8 cellular contexts compared by ENCODE assay signal in genomic region chr5:75566710-75567309, GRCh38. TPM values are rescaled to one million over a fixed set of nuclear protein-coding genes. Genes with fewer than 3 reads are reported as not detected.
DNase-seq lines count a peak whose midpoint lies in the region; ATAC-seq, FAIRE-seq and TF ChIP-seq lines count a peak whose summit lies in the region.

No MANE protein-coding gene starts in this region.

- FAIRE-seq in HepG2 (lab: Jason Lieb, UNC) = no peak

- TF ChIP-seq CTCF in AG10803 (conservative IDR thresholded peaks at IDR 0.05; ENCODE audit: low read length) = no peak
- TF ChIP-seq CTCF in body of pancreas (IDR thresholded peaks at IDR 0.05) = no peak
- no peak for TF ChIP-seq CTCF in HepG2 (CRISPR knock-in tag; IDR thresholded peaks at IDR 0.05)

- no peak overlapping the region for H3K4me2 ChIP-seq in HepG2 (ENCODE audit: low read depth, low read length)

- TF ChIP-seq POLR2A in body of pancreas (IDR thresholded peaks at IDR 0.05) (no peak), HepG2 (IDR thresholded peaks at IDR 0.05; ENCODE audit: insufficient read depth in 1 of 2, low read depth in 2 of 2, low read length in 2 of 2) (no peak)

- H3K79me2 ChIP-seq in HepG2 (ENCODE audit: insufficient read depth, low read length) = no peaks in the 10 kb centered on the region

- POLR2A ChIA-PET in HepG2 (lab: Yijun Ruan, JAX) = no interaction called here

- H4K20me1 ChIP-seq in HepG2 (ENCODE audit: insufficient read depth, low read length) = no peaks in the 10 kb centered on the region

- DNase-seq in AG10803 (ENCODE audit: low read depth) (peak; percentile 89), SIG-M5 treated with dmso at 0.1 percent for 504 hours (lab: John Stamatoyannopoulos, UW; ENCODE audit: unreplicated experiment) (peak; percentile 94), body of pancreas (peak in 1 of 4 donors; percentile 13), HepG2 (ENCODE audit: low spot score) (peak; percentile 36), posterior cingulate gyrus (no peak)
- DNase-seq in stimulated activated CD8-positive, alpha-beta memory T cell treated with anti-CD3 and anti-CD28 coated beads, Interleukin-7, amount 100 ng/mL, for 48 hours (ENCODE audit: extremely low read depth in 1 of 2, low read depth in 1 of 2) = peak; percentile 8 to 43

- H3K9ac ChIP-seq in HepG2 (ENCODE audit: insufficient read depth, low read depth, low read length) = no peak overlapping the region

- ATAC-seq in GM19043 (IDR thresholded peaks at IDR 0.05; ENCODE audit: low read depth, unreplicated experiment) = peak; percentile 78
- ATAC-seq in HG03280 (IDR thresholded peaks at IDR 0.05; ENCODE audit: unreplicated experiment) = peak; percentile 81
- peak; percentile 85 for ATAC-seq in body of pancreas
- ATAC-seq in HepG2 = no peak

- no peak for TF ChIP-seq RAD21 in HepG2 (CRISPR knock-in tag; IDR thresholded peaks at IDR 0.05)

- CTCF ChIA-PET in HepG2 (lab: Yijun Ruan, JAX; ENCODE audit: low intra/inter-chr PET ratio, low total read pairs) = no interaction called here

- H3K27ac ChIP-seq in body of pancreas (peak overlapping the region in 2 of 4 donors; percentile 38 to 46), HepG2 (ENCODE audit: extremely low read length, insufficient read depth, low read length) (no peak overlapping the region)

- H3K36me3 ChIP-seq in body of pancreas (replicated peaks in 1 of 2; ENCODE audit: insufficient read depth in 1 of 2, low read depth in 2 of 2) (no peaks in the 10 kb centered on the region), HepG2 (replicated peaks in 1 of 2; ENCODE audit: control insufficient read depth in 1 of 2, insufficient read depth in 2 of 2, low read length in 2 of 2) (peaks cover 0 to 9% of the 10 kb centered on the region in 2 experiments; a peak in 2 of 5 replicates)

- TF ChIP-seq EP300 in HepG2 (IDR thresholded peaks at IDR 0.05; ENCODE audit: low read depth in 2 of 2, low read length in 2 of 2) = no peak
- no peak for TF ChIP-seq EP300 in HepG2 (CRISPR knock-in tag; IDR thresholded peaks at IDR 0.05; ENCODE audit: borderline replicate concordance)

- intact Hi-C loops in body of pancreas (cut with DNase I) = no loop called here
- intact Hi-C loops in HepG2 (cut with micrococcal nuclease; ENCODE audit: unreplicated experiment) = no loop called here
- intact Hi-C loops in posterior cingulate gyrus (cut with DNase I) = no loop called here

- H3K4me3 ChIP-seq in AG10803 (ENCODE audit: low read length) (no peak overlapping the region), body of pancreas (no peak overlapping the region), HepG2 (replicated peaks in 1 of 3; ENCODE audit: insufficient read depth in 1 of 3, low read depth in 2 of 3, low read length in 3 of 3) (no peak overlapping the region)

- 70 to 77% methylated on average over 6 of the region's 6 CpGs for WGBS in body of pancreas, 2 donors
- WGBS in HepG2 (ENCODE audit: low lambda C conversion rate) = 96% methylated on average over 6 of the region's 6 CpGs

- BruUV-seq in HepG2 (replicated peaks; lab: Mats Ljungman, UMichigan) = no TSS peak

- H3K27me3 ChIP-seq in body of pancreas (no peaks in the 10 kb centered on the region), HepG2 (ENCODE audit: control insufficient read depth in 1 of 2, insufficient read depth in 2 of 2, low read length in 2 of 2) (no peaks in the 10 kb centered on the region)

- in situ Hi-C loops in HepG2 (cut with HindIII; ENCODE audit: extremely low pct_ligation_motif_present, low pct_unique_long_range_greater_than_20kb) = no loop called here

- H3K4me1 ChIP-seq in body of pancreas = peaks cover 19% of the 10 kb centered on the region
- no peaks in the 10 kb centered on the region for H3K4me1 ChIP-seq in HepG2 (ENCODE audit: insufficient read depth, low read length)

- H3K9me3 ChIP-seq in body of pancreas (no peaks in the 10 kb centered on the region), HepG2 (ENCODE audit: low read length) (no peaks in the 10 kb centered on the region; the same call in 1 of the 2 replicates)

- H2AFZ ChIP-seq in HepG2 (ENCODE audit: low read length) = no peak overlapping the region

TF ChIP-seq in HepG2, 621 proteins besides CTCF, POLR2A, EP300 and RAD21 (continues in another document):
- TF ChIP-seq DNMT1 (CRISPR knock-in tag; IDR thresholded peaks at IDR 0.05) = no peak

RNA-seq across cellular contexts. Expression of gene ANKDD1B, which starts 44.4 kb away (rescaled TPM):
- total RNA-seq in body of pancreas (under 1 TPM in 1 of 2 donors, not detected in 1; 0.52 TPM), HepG2 (2016; rRNA removed; fragmentation: Illumina TruSeq; extraction: Trizol) (0.14 and 0.27 TPM in 2 replicates)
- total RNA-seq in HepG2 (2016; cell fraction: cytosol; rRNA removed; fragmentation: Illumina TruSeq; extraction: Trizol; ENCODE audit: low read depth) = 0.09 TPM in 1 of 2 replicates, not detected in the other
- 0.32 and 0.34 TPM in 2 replicates for total RNA-seq in HepG2 (2016; cell fraction: insoluble cytoplasmic fraction; rRNA removed; fragmentation: Illumina TruSeq; extraction: Trizol)
- total RNA-seq in HepG2 (2016; cell fraction: membrane; rRNA removed; fragmentation: Illumina TruSeq; extraction: Trizol) = 0.17 and 0.22 TPM in 2 replicates
- 0.47 and 1.2 TPM in 2 replicates for total RNA-seq in HepG2 (2016; cell fraction: nucleus; rRNA removed; fragmentation: Illumina TruSeq; extraction: Trizol)
- polyA plus RNA-seq in HepG2 (2011; rRNA removed) = 0.12 and 0.16 TPM in 2 replicates
- 0.04 and 0.06 TPM in 2 replicates for polyA plus RNA-seq in HepG2 (2011; cell fraction: cytosol; rRNA removed)
- polyA plus RNA-seq in HepG2 (2011; cell fraction: nucleus; rRNA removed) = 0.43 and 0.56 TPM in 2 replicates
- polyA plus RNA-seq in HepG2 (2012) = 0.19 and 0.20 TPM in 2 replicates
- 0.06 and 0.08 TPM in 2 replicates for polyA plus RNA-seq in HepG2 (2016; cell fraction: cytosol; fragmentation: Illumina TruSeq; extraction: Trizol; ENCODE audit: low read depth)
- polyA plus RNA-seq in HepG2 (2016; cell fraction: insoluble cytoplasmic fraction; fragmentation: Illumina TruSeq; extraction: Trizol; ENCODE audit: low read depth) = 0.22 TPM in 1 of 2 replicates, not detected in the other
- 0.16 TPM in 1 of 2 replicates, not detected in the other for polyA plus RNA-seq in HepG2 (2016; cell fraction: membrane; fragmentation: Illumina TruSeq; extraction: Trizol; ENCODE audit: low read depth)
- polyA plus RNA-seq in HepG2 (2016; cell fraction: nucleus; fragmentation: Illumina TruSeq; extraction: Trizol; ENCODE audit: insufficient read depth, low read depth) = 0.33 TPM in 2 replicates
- not detected in 2 replicates for polyA minus RNA-seq in HepG2 (2011; rRNA and poly(A)+ RNA removed; ENCODE audit: low replicate concordance)
- polyA minus RNA-seq in HepG2 (2011; cell fraction: cytosol; rRNA and poly(A)+ RNA removed) = not detected in 2 replicates
- polyA minus RNA-seq in HepG2 (2011; cell fraction: nucleus; rRNA and poly(A)+ RNA removed) = 1.4 and 2.3 TPM in 2 replicates

RNA-seq across cellular contexts. Expression of gene POLK, which starts 55.1 kb away (rescaled TPM):
- total RNA-seq in body of pancreas = 10 to 100 TPM; 18.8 to 33.5 TPM
- 11.7 and 17.2 TPM in 2 replicates for total RNA-seq in HepG2 (2016; rRNA removed; fragmentation: Illumina TruSeq; extraction: Trizol)
- total RNA-seq in HepG2 (2016; cell fraction: cytosol; rRNA removed; fragmentation: Illumina TruSeq; extraction: Trizol; ENCODE audit: low read depth) = 1.6 and 2.7 TPM in 2 replicates
- 11.7 and 17.1 TPM in 2 replicates for total RNA-seq in HepG2 (2016; cell fraction: insoluble cytoplasmic fraction; rRNA removed; fragmentation: Illumina TruSeq; extraction: Trizol)
- 4.0 and 4.1 TPM in 2 replicates for total RNA-seq in HepG2 (2016; cell fraction: membrane; rRNA removed; fragmentation: Illumina TruSeq; extraction: Trizol)
- total RNA-seq in HepG2 (2016; cell fraction: nucleus; rRNA removed; fragmentation: Illumina TruSeq; extraction: Trizol) = 16.5 and 20.9 TPM in 2 replicates
- polyA plus RNA-seq in HepG2 (2011; rRNA removed) = 7.8 and 8.6 TPM in 2 replicates
- 2.6 and 3.4 TPM in 2 replicates for polyA plus RNA-seq in HepG2 (2011; cell fraction: cytosol; rRNA removed)
- polyA plus RNA-seq in HepG2 (2011; cell fraction: nucleus; rRNA removed) = 4.9 and 5.8 TPM in 2 replicates
- 5.9 and 6.9 TPM in 2 replicates for polyA plus RNA-seq in HepG2 (2012)
- polyA plus RNA-seq in HepG2 (2016; cell fraction: cytosol; fragmentation: Illumina TruSeq; extraction: Trizol; ENCODE audit: low read depth) = 0.16 TPM in 2 replicates
- 6.5 and 6.8 TPM in 2 replicates for polyA plus RNA-seq in HepG2 (2016; cell fraction: insoluble cytoplasmic fraction; fragmentation: Illumina TruSeq; extraction: Trizol; ENCODE audit: low read depth)
- 0.63 and 0.77 TPM in 2 replicates for polyA plus RNA-seq in HepG2 (2016; cell fraction: membrane; fragmentation: Illumina TruSeq; extraction: Trizol; ENCODE audit: low read depth)
- 10.7 and 11.2 TPM in 2 replicates for polyA plus RNA-seq in HepG2 (2016; cell fraction: nucleus; fragmentation: Illumina TruSeq; extraction: Trizol; ENCODE audit: insufficient read depth, low read depth)
- polyA minus RNA-seq in HepG2 (2011; rRNA and poly(A)+ RNA removed; ENCODE audit: low replicate concordance) = 3.7 and 13.3 TPM in 2 replicates
- polyA minus RNA-seq in HepG2 (2011; cell fraction: cytosol; rRNA and poly(A)+ RNA removed) = 6.9 and 7.8 TPM in 2 replicates
- 28.2 and 32.2 TPM in 2 replicates for polyA minus RNA-seq in HepG2 (2011; cell fraction: nucleus; rRNA and poly(A)+ RNA removed)

RNA-seq across cellular contexts. Expression of gene CERT1, which starts 55.4 kb away (rescaled TPM):
- 10 to 100 TPM; 17.8 to 19.5 TPM for total RNA-seq in body of pancreas
- 12.7 and 23.6 TPM in 2 replicates for total RNA-seq in HepG2 (2016; rRNA removed; fragmentation: Illumina TruSeq; extraction: Trizol)
- total RNA-seq in HepG2 (2016; cell fraction: cytosol; rRNA removed; fragmentation: Illumina TruSeq; extraction: Trizol; ENCODE audit: low read depth) = 6.2 and 10.7 TPM in 2 replicates
- total RNA-seq in HepG2 (2016; cell fraction: insoluble cytoplasmic fraction; rRNA removed; fragmentation: Illumina TruSeq; extraction: Trizol) = 12.7 and 24.8 TPM in 2 replicates
- 6.2 and 7.1 TPM in 2 replicates for total RNA-seq in HepG2 (2016; cell fraction: membrane; rRNA removed; fragmentation: Illumina TruSeq; extraction: Trizol)
- 17.7 and 20.0 TPM in 2 replicates for total RNA-seq in HepG2 (2016; cell fraction: nucleus; rRNA removed; fragmentation: Illumina TruSeq; extraction: Trizol)
- 8.2 and 8.6 TPM in 2 replicates for polyA plus RNA-seq in HepG2 (2011; rRNA removed)
- 3.4 and 4.2 TPM in 2 replicates for polyA plus RNA-seq in HepG2 (2011; cell fraction: cytosol; rRNA removed)
- polyA plus RNA-seq in HepG2 (2011; cell fraction: nucleus; rRNA removed) = 9.5 and 10.2 TPM in 2 replicates
- polyA plus RNA-seq in HepG2 (2012) = 15.3 and 20.7 TPM in 2 replicates
- 0.44 and 0.67 TPM in 2 replicates for polyA plus RNA-seq in HepG2 (2016; cell fraction: cytosol; fragmentation: Illumina TruSeq; extraction: Trizol; ENCODE audit: low read depth)
- 19.8 and 21.8 TPM in 2 replicates for polyA plus RNA-seq in HepG2 (2016; cell fraction: insoluble cytoplasmic fraction; fragmentation: Illumina TruSeq; extraction: Trizol; ENCODE audit: low read depth)
- polyA plus RNA-seq in HepG2 (2016; cell fraction: membrane; fragmentation: Illumina TruSeq; extraction: Trizol; ENCODE audit: low read depth) = 2.1 and 2.8 TPM in 2 replicates
- 17.9 and 18.3 TPM in 2 replicates for polyA plus RNA-seq in HepG2 (2016; cell fraction: nucleus; fragmentation: Illumina TruSeq; extraction: Trizol; ENCODE audit: insufficient read depth, low read depth)
- 11.3 and 12.2 TPM in 2 replicates for polyA minus RNA-seq in HepG2 (2011; rRNA and poly(A)+ RNA removed; ENCODE audit: low replicate concordance)
- 14.3 and 17.3 TPM in 2 replicates for polyA minus RNA-seq in HepG2 (2011; cell fraction: cytosol; rRNA and poly(A)+ RNA removed)
- polyA minus RNA-seq in HepG2 (2011; cell fraction: nucleus; rRNA and poly(A)+ RNA removed) = 46.6 and 47.9 TPM in 2 replicates

Comparison
In these comparisons a context has a peak if more than half of its experiments do, and no peak if none do; other contexts are left out.
1. DNase-seq: peak in AG10803 (single experiment), SIG-M5 treated with dmso at 0.1 percent for 504 hours (single experiment), HepG2 (single experiment) and stimulated activated CD8-positive, alpha-beta memory T cell treated with anti-CD3 and anti-CD28 coated beads, Interleukin-7, amount 100 ng/mL, for 48 hours (2 of 2); none in posterior cingulate gyrus (0 of 10).